In the genomic region with DNA sequence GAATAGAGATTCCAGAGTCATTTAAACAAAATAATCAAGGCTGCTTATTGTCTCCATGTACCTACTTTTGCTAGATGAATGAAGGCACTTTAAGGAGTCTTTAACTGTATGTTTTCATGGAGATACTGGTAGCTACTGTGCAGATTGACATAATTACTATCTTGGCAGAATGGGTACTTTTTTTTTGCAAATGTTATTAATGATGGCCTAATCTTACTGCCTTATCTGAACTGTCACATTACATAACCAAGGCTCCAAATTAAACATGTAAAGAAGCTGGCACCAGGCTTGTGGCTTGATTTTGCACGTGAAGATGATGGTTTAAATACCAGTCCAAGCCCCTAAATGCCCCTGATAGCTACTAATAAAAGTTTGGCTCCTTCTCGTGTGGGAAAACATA, we compare ENCODE assay signal across 9 cellular contexts. TPM values are rescaled to one million over a fixed set of nuclear protein-coding genes. Genes with fewer than 3 reads are reported as not detected.
DNase-seq lines count a peak whose midpoint lies in the region; ATAC-seq and TF ChIP-seq lines count a peak whose summit lies in the region.
"Had no signal": no experiment of that assay in that cellular context is flagged by ENCODE, and none has a peak within 500 bp of the region (broad histone marks: within the 10 kb centered on the region; RNA-seq: fewer than 3 reads in every experiment).

No MANE protein-coding gene starts in this region.

- POLR2A ChIA-PET in A673 (lab: Charles Lee; ENCODE audit: low non-redundant PET), result interaction anchor here (0.6 kb wide), 1 partner anchor 13 kb away, joined by 3 read pairs; no protein-coding TSS in a partner anchor
- POLR2A ChIA-PET in naive thymus-derived CD8-positive, alpha-beta T cell (lab: Charles Lee), result interaction anchor here (0.6 to 1.6 kb wide), 3 partner anchors 9 to 211 kb away, joined by 3 to 6 read pairs (median 4); no protein-coding TSS in a partner anchor

- no peaks in the 10 kb centered on the region for H3K9me2 ChIP-seq in GM23338 (ENCODE audit: insufficient read depth)

- H3K4me3 ChIP-seq in A673 (ENCODE audit: low read depth, low read length, poor library complexity, severe bottlenecking), result peak overlapping the region; percentile 87
- peak overlapping the region; percentile 98 for H3K4me3 ChIP-seq in GM23338
- peak overlapping the region in 2 of 3 donors; percentile 83 to 84 for H3K4me3 ChIP-seq in breast epithelium

- no peak overlapping the region for H3K27ac Mint-ChIP-seq in GM23338
- peak overlapping the region in 2 of 10 donors; percentile 19 to 97 for H3K27ac Mint-ChIP-seq in naive thymus-derived CD8-positive, alpha-beta T cell

- H3K9me3 Mint-ChIP-seq in GM23338, result peaks cover 3% of the 10 kb centered on the region; the same call in 2 of the 3 replicates
- no peaks in the 10 kb centered on the region for H3K9me3 Mint-ChIP-seq in naive thymus-derived CD8-positive, alpha-beta T cell

- H3K4me2 ChIP-seq in GM23338, result peak overlapping the region; percentile 92

- H3K27me3 Mint-ChIP-seq in GM23338 (ENCODE audit: insufficient read depth, low read depth, poor library complexity), result peaks cover 13% of the 10 kb centered on the region
- no peaks in the 10 kb centered on the region for H3K27me3 Mint-ChIP-seq in naive thymus-derived CD8-positive, alpha-beta T cell

- H4K20me1 ChIP-seq in GM23338 (replicated peaks; ENCODE audit: insufficient read depth), result peaks cover 33% of the 10 kb centered on the region

- peaks cover 78% of the 10 kb centered on the region for H3K79me2 ChIP-seq in GM23338 (replicated peaks; ENCODE audit: insufficient read depth)

- H3K4me1 ChIP-seq in A673 (ENCODE audit: insufficient read depth, low read length, poor library complexity, severe bottlenecking), result peaks cover 36% of the 10 kb centered on the region
- peaks cover 35% of the 10 kb centered on the region for H3K4me1 ChIP-seq in GM23338 (ENCODE audit: insufficient read depth)
- peaks cover 0 to under 1% of the 10 kb centered on the region in 2 donors for H3K4me1 ChIP-seq in breast epithelium

- peaks cover 30% of the 10 kb centered on the region for H3K36me3 ChIP-seq in A673 (ENCODE audit: insufficient read depth, low read length, poor library complexity, severe bottlenecking)
- peaks cover 24% of the 10 kb centered on the region for H3K36me3 ChIP-seq in GM23338 (ENCODE audit: insufficient read depth)
- H3K36me3 ChIP-seq in breast epithelium, result no peaks in the 10 kb centered on the region

- no peaks in the 10 kb centered on the region for H3F3A ChIP-seq in GM23338 (replicated peaks; ENCODE audit: low read depth)

- TF ChIP-seq CTCF in A673 (conservative IDR thresholded peaks at IDR 0.05; ENCODE audit: low read depth, low read length) (no peak), GM23338 (conservative IDR thresholded peaks at IDR 0.05; ENCODE audit: low read depth in 2 of 2) (no peak), breast epithelium (IDR thresholded peaks at IDR 0.05) (no peak)

- H3K36me3 Mint-ChIP-seq in GM23338 (ENCODE audit: low read depth), result peaks cover 43% of the 10 kb centered on the region
- H3K36me3 Mint-ChIP-seq in naive thymus-derived CD8-positive, alpha-beta T cell, result peaks cover 6 to 41% (median 23%) of the 10 kb centered on the region in 3 donors

- peaks cover 45% of the 10 kb centered on the region for H3K4me1 Mint-ChIP-seq in GM23338
- peaks cover 46 to 75% (median 70%) of the 10 kb centered on the region in 4 donors for H3K4me1 Mint-ChIP-seq in naive thymus-derived CD8-positive, alpha-beta T cell

- TF ChIP-seq POLR2A in breast epithelium (IDR thresholded peaks at IDR 0.05), result no peak

- DNase-seq in A673 (ENCODE audit: low spot score), result no peak
- DNase-seq in GM23338 (ENCODE audit: low spot score), result no peak
- DNase-seq in breast epithelium (ENCODE audit: low spot score in 2 of 2), result no peak
- no peak for DNase-seq in naive thymus-derived CD8-positive, alpha-beta T cell
- DNase-seq in OCI-M1 (lab: John Stamatoyannopoulos, UW), result no peak
- DNase-seq in NCI-H2081 treated with DMSO at 0.1 percent for 48 hours (lab: John Stamatoyannopoulos, UW), result no peak
- DNase-seq: NK-92 treated with Interleukin-12 subunit alpha and Interleukin-12 subunit beta, amount 100 ng/mL, for 24 hours had no signal

- H3K27ac ChIP-seq in A673 (ENCODE audit: low read depth, low read length, poor library complexity, severe bottlenecking) (no peak overlapping the region), GM23338 (ENCODE audit: low read depth) (no peak overlapping the region), breast epithelium (no peak overlapping the region)

- ATAC-seq in GM23338 (no peak), HG02588 (IDR thresholded peaks at IDR 0.05; ENCODE audit: unreplicated experiment) (no peak), HG03095 (IDR thresholded peaks at IDR 0.05; ENCODE audit: unreplicated experiment) (no peak)
- ATAC-seq in naive thymus-derived CD8-positive, alpha-beta T cell, result no peak

- BruUV-seq in A673 (replicated peaks; lab: Mats Ljungman, UMichigan), result no TSS peak

- no peaks in the 10 kb centered on the region for H3K27me3 ChIP-seq in A673 (replicated peaks; ENCODE audit: insufficient read depth, low read depth, low read length, poor library complexity)
- H3K27me3 ChIP-seq in GM23338 (ENCODE audit: insufficient read depth), result peaks cover 24% of the 10 kb centered on the region
- H3K27me3 ChIP-seq in breast epithelium, result no peaks in the 10 kb centered on the region

- CTCF ChIA-PET in A673 (lab: Charles Lee), result interaction anchor here (0.9 to 1.7 kb wide), 2 partner anchors 210 to 286 kb away, joined by 3 to 8 read pairs; no protein-coding TSS in a partner anchor

- H2AFZ ChIP-seq in GM23338, result no peak overlapping the region

- intact Hi-C loops in A673 (cut with micrococcal nuclease; ENCODE audit: unreplicated experiment), result no loop called here
- intact Hi-C loops in breast epithelium (cut with DNase I; ENCODE audit: low total_unique reads), result no loop called here

- no peaks in the 10 kb centered on the region for H3K9me3 ChIP-seq in A673 (ENCODE audit: low read depth, low read length, poor library complexity, severe bottlenecking)
- H3K9me3 ChIP-seq in breast epithelium, result no peaks in the 10 kb centered on the region

- peak overlapping the region; percentile 98 for H3K4me3 Mint-ChIP-seq in GM23338
- peak overlapping the region; percentile 92 to 100 (median 100) for H3K4me3 Mint-ChIP-seq in naive thymus-derived CD8-positive, alpha-beta T cell

TF ChIP-seq in GM23338, 12 proteins besides CTCF, POLR2A, EP300 and RAD21:
- TF ChIP-seq ETS1 (IDR thresholded peaks at IDR 0.05) (no peak), ZNF114 (CRISPR knock-in tag; IDR thresholded peaks at IDR 0.05) (no peak), EZH2 (IDR thresholded peaks at IDR 0.05; ENCODE audit: low read depth, unreplicated experiment) (no peak)

RNA-seq across cellular contexts. Expression of gene TRIB2, which starts 4.0 kb away (rescaled TPM):
- total RNA-seq in A673 (2021) (92.3 and 100.0 TPM in 2 replicates), breast epithelium (10 to 100 TPM; 17.6 to 62.9 (median 49.6) TPM)
- total RNA-seq in GM23338 (2014; rRNA removed; shearing (Covaris generic)), result 86.6 and 109 TPM in 2 replicates
- polyA plus RNA-seq in GM23338 (2016; fragmentation: Nextera tagmentation; extraction: Ambion mirVana), result 34.9 and 40.3 TPM in 2 replicates
- 10 to 100 TPM; 77.0 to 85.1 TPM for total RNA-seq in naive thymus-derived CD8-positive, alpha-beta T cell
- 10 to 100 TPM; 22.5 to 30.5 (median 27.4) TPM for polyA plus RNA-seq in naive thymus-derived CD8-positive, alpha-beta T cell
